ENCODE assay signal across 20 cellular contexts in genomic region chr16:28991687-28992086, GRCh38. TPM values are rescaled to one million over a fixed set of nuclear protein-coding genes. Genes with fewer than 3 reads are reported as not detected.
DNase-seq lines count a peak whose midpoint lies in the region; ATAC-seq, FAIRE-seq and TF ChIP-seq lines count a peak whose summit lies in the region.
"Had no signal": no experiment of that assay in that cellular context is flagged by ENCODE, and none has a peak within 500 bp of the region (broad histone marks: within the 10 kb centered on the region; RNA-seq: fewer than 3 reads in every experiment).

No MANE protein-coding gene starts in this region.

- no peak overlapping the region for H2BK120ac ChIP-seq in H1 (replicated peaks; ENCODE audit: low read depth, low read length)

- no peak overlapping the region for H4K8ac ChIP-seq in H1 (ENCODE audit: extremely low read depth, insufficient read depth, low read length)

- no peak overlapping the region for H3K56ac ChIP-seq in H1 (replicated peaks; ENCODE audit: insufficient read length, low read depth, low read length)

- H3K18ac ChIP-seq in H1 (ENCODE audit: extremely low read depth, low read length) = no peak overlapping the region

- H3K27me3 ChIP-seq in H1 (replicated peaks in 1 of 4; ENCODE audit: control insufficient read depth in 3 of 4, extremely low read depth in 1 of 4, insufficient read depth in 3 of 4, low read length in 3 of 4) (no peaks in the 10 kb centered on the region), pancreas (no peaks in the 10 kb centered on the region)
- H3K27me3 ChIP-seq: Peyer's patch had no signal

- TF ChIP-seq RAD21 in H1 (IDR thresholded peaks at IDR 0.05 in 1 of 2, conservative IDR thresholded peaks at IDR 0.05 in 1 of 2; ENCODE audit: low read depth in 2 of 2, low read length in 2 of 2) = no peak

- no peak overlapping the region for H3K23ac ChIP-seq in H1 (ENCODE audit: insufficient read length)

- peak overlapping the region; percentile 50 to 98 for H3K27ac Mint-ChIP-seq in activated naive CD4-positive, alpha-beta T cell treated with anti-CD3 and anti-CD28 coated beads, Interleukin-2, amount 50 U/mL, for 72 hours
- H3K27ac Mint-ChIP-seq: B cell had no signal

- intact Hi-C loops in pancreas (cut with DNase I) = no loop called here

- H3K23me2 ChIP-seq in H1 (ENCODE audit: low read depth, low read length) = no peaks in the 10 kb centered on the region

- CTCF ChIA-PET in H1 (lab: Charles Lee; ENCODE audit: partially characterized antibody) = interaction anchor here (0.6 to 3.3 kb wide), 4 partner anchors 8 to 265 kb away, joined by 3 to 9 read pairs (median 3); no protein-coding TSS in a partner anchor

- no peak for TF ChIP-seq POLR2A in H1 (IDR thresholded peaks at IDR 0.05; ENCODE audit: control extremely low read depth in 1 of 2, low read depth in 2 of 2, low read length in 2 of 2)

- TF ChIP-seq EP300 in H1 (IDR thresholded peaks at IDR 0.05; ENCODE audit: borderline replicate concordance in 1 of 2, low read depth in 2 of 2, low read length in 2 of 2) = no peak

- DNase-seq in activated naive CD4-positive, alpha-beta T cell treated with anti-CD3 and anti-CD28 coated beads, Interleukin-2, amount 50 U/mL, for 72 hours (ENCODE audit: low spot score in 2 of 2) = no peak
- DNase-seq in activated naive CD4-positive, alpha-beta T cell treated with anti-CD3 and anti-CD28 coated beads, Interleukin-2, amount 50 U/mL, for 16 hours = no peak
- DNase-seq in H1 (ENCODE audit: low read depth in 1 of 2, low spot score in 2 of 2) = no peak
- peak in 1 of 6 donors; percentile 22 for DNase-seq in pancreas
- DNase-seq in GM13976 (ENCODE audit: low spot score) = no peak
- no peak for DNase-seq in OCI-M1 (lab: John Stamatoyannopoulos, UW)
- DNase-seq: ACHN, NCI-H1417, NCI-H1930, NCI-H2171 treated with DMSO at 0.1 percent for 48 hours, NCI-H774, Peyer's patch, Right ventricle myocardium superior had no signal

- H3K9me3 ChIP-seq in KOPT-K1 (ENCODE audit: insufficient read depth, low read length, poor library complexity, severe bottlenecking) (no peaks in the 10 kb centered on the region), H1 (ENCODE audit: insufficient read depth in 2 of 2, low read depth in 1 of 2, low read length in 1 of 2) (no peaks in the 10 kb centered on the region), pancreas (no peaks in the 10 kb centered on the region)
- H3K9me3 ChIP-seq: Peyer's patch had no signal

- no peak overlapping the region for H3K4me2 ChIP-seq in H1 (ENCODE audit: insufficient read depth in 1 of 2, low read depth in 2 of 2, low read length in 2 of 2)

- TF ChIP-seq CTCF in H1 (IDR thresholded peaks at IDR 0.05; ENCODE audit: control extremely low read depth in 1 of 3, insufficient read depth in 1 of 3, low read depth in 1 of 3, low read length in 3 of 3) (no peak), pancreas (IDR thresholded peaks at IDR 0.05) (no peak), GM13976 (IDR thresholded peaks at IDR 0.05; ENCODE audit: borderline replicate concordance, control extremely low read depth, extremely low read depth, insufficient read depth, missing control alignments) (no peak)

- FAIRE-seq in H1 (lab: Jason Lieb, UNC) (no peak), pancreas (lab: Jason Lieb, UNC) (no peak)
- FAIRE-seq: GM18507 had no signal

- 88% methylated on average over 8 of the region's 8 CpGs; no CpG with 5 or more reads in 1 of the 2 experiments for WGBS in H1 (ENCODE audit: extremely low coverage in 1 of 2, insufficient coverage in 1 of 2, insufficient read length in 1 of 2, insufficient replicate concordance in 2 of 2, low coverage in 1 of 2, low lambda C conversion rate in 2 of 2, missing lambda C conversion rate in 1 of 2), 2 experiments
- 30 to 38% methylated on average over 8 of the region's 8 CpGs for WGBS in pancreas, 2 donors

- H2BK12ac ChIP-seq in H1 (ENCODE audit: low read depth, low read length) = peak overlapping the region; percentile 50; the same call in 1 of the 2 replicates

- H3K36me3 ChIP-seq in KOPT-K1 (ENCODE audit: insufficient read depth, low read length) (peaks cover 53% of the 10 kb centered on the region), H1 (ENCODE audit: control insufficient read depth in 2 of 4, insufficient read depth in 4 of 4, low read length in 3 of 4) (no peaks in the 10 kb centered on the region; a peak in 1 of 8 replicates), pancreas (peaks cover 0 to 6% (median 0%) of the 10 kb centered on the region in 3 donors)

- H2AK5ac ChIP-seq in H1 (ENCODE audit: low read depth, low read length) = no peak overlapping the region

- no peak for ATAC-seq in activated naive CD4-positive, alpha-beta T cell treated with anti-CD3 and anti-CD28 coated beads, Interleukin-2, amount 50 U/mL, for 72 hours
- ATAC-seq in pancreas (peak in 3 of 4 donors; percentile 24 to 78 (median 56)), HG03432 (IDR thresholded peaks at IDR 0.05; ENCODE audit: unreplicated experiment) (no peak)
- ATAC-seq: SK-N-SH treated with all-trans-retinoic acid at 6 μM for 48 hours had no signal

- no peaks in the 10 kb centered on the region for H3K4me1 ChIP-seq in H1 (replicated peaks in 1 of 4; ENCODE audit: control insufficient read depth in 3 of 4, insufficient read depth in 4 of 4, low read length in 3 of 4)
- no peaks in the 10 kb centered on the region for H3K4me1 ChIP-seq in pancreas
- H3K4me1 ChIP-seq: Peyer's patch had no signal

- in situ Hi-C loops in GM13976 (cut with MboI; ENCODE audit: low sequenced_read_pairs, unreplicated experiment) = no loop called here

- no peak overlapping the region for H2BK15ac ChIP-seq in H1 (ENCODE audit: low read length)

- H3K14ac ChIP-seq in H1 (ENCODE audit: insufficient read length) = no peak overlapping the region

- H3K27ac ChIP-seq in KOPT-K1 (ENCODE audit: low read depth, low read length, poor library complexity, severe bottlenecking) (peak overlapping the region; percentile 11), H1 (ENCODE audit: low read depth, low read length) (no peak overlapping the region), pancreas (no peak overlapping the region)
- H3K27ac ChIP-seq: Peyer's patch had no signal

- POLR2A ChIA-PET in H1 (lab: Charles Lee; ENCODE audit: partially characterized antibody) = interaction anchor here (0.6 to 1.3 kb wide), 4 partner anchors 10 to 98 kb away, joined by 3 to 4 read pairs (median 4); no protein-coding TSS in a partner anchor

- H2BK20ac ChIP-seq in H1 (ENCODE audit: low read length) = no peak overlapping the region

- no peaks in the 10 kb centered on the region for H3K79me1 ChIP-seq in H1 (ENCODE audit: low read depth, low read length)

- no peak overlapping the region for H3K9ac ChIP-seq in H1 (replicated peaks in 1 of 4; ENCODE audit: extremely low read depth in 1 of 4, low read depth in 3 of 4, low read length in 3 of 4)

- H3K4me3 ChIP-seq in H1 (ENCODE audit: extremely low read depth in 1 of 4, insufficient read depth in 2 of 4, low read depth in 3 of 4, low read length in 4 of 4) (no peak overlapping the region), pancreas (no peak overlapping the region)
- H3K4me3 ChIP-seq: Peyer's patch had no signal

- H2AFZ ChIP-seq in H1 (ENCODE audit: low read length) = no peak overlapping the region

- peaks cover 6 to 8% of the 10 kb centered on the region in 2 donors for H3K9me3 Mint-ChIP-seq in activated naive CD4-positive, alpha-beta T cell treated with anti-CD3 and anti-CD28 coated beads, Interleukin-2, amount 50 U/mL, for 72 hours

- peaks cover 39% of the 10 kb centered on the region in 2 donors for H3K36me3 Mint-ChIP-seq in activated naive CD4-positive, alpha-beta T cell treated with anti-CD3 and anti-CD28 coated beads, Interleukin-2, amount 50 U/mL, for 72 hours

- no peak overlapping the region for H4K91ac ChIP-seq in H1 (replicated peaks; ENCODE audit: insufficient read length, low read length)

- H2BK5ac ChIP-seq in H1 (ENCODE audit: low read depth, low read length) = no peak overlapping the region

- no peak overlapping the region for H4K5ac ChIP-seq in H1 (ENCODE audit: insufficient read length, low read depth, low read length)

- no peak overlapping the region for H3K4ac ChIP-seq in H1 (replicated peaks; ENCODE audit: insufficient read length, low read depth, low read length)

- peaks cover 0 to 2% of the 10 kb centered on the region in 2 experiments for H4K20me1 ChIP-seq in H1 (replicated peaks in 1 of 2; ENCODE audit: control insufficient read depth in 1 of 2, insufficient read depth in 2 of 2, low read length in 2 of 2)

- no peaks in the 10 kb centered on the region for H3K79me2 ChIP-seq in H1 (ENCODE audit: control insufficient read depth in 1 of 2, insufficient read depth in 2 of 2, low read length in 2 of 2)

RNA-seq across cellular contexts. Expression of gene LAT, which starts 6.8 kb away (rescaled TPM):
- 100 to 1,000 TPM; 171 to 440 TPM for total RNA-seq in activated naive CD4-positive, alpha-beta T cell treated with anti-CD3 and anti-CD28 coated beads, Interleukin-2, amount 50 U/mL, for 72 hours
- 2.7 and 3.0 TPM in 2 replicates for total RNA-seq in H1 (2021; fragmentation: NEBNext Ultra II Directional; extraction: Animal tissue kit (Norgen Biotek cat#: 25700))
- 3.4 and 6.9 TPM in 2 replicates for polyA plus RNA-seq in H1 (2011; rRNA removed)
- 3.8 TPM for polyA plus RNA-seq in H1 (2011; cell fraction: cytosol; rRNA removed)
- polyA plus RNA-seq in H1 (2011; cell fraction: nucleus; rRNA removed) = 37.5 TPM
- 5.0 to 7.0 TPM (median 5.7 TPM) in 4 replicates for polyA plus RNA-seq in H1 (2012, experiment 1 of 2)
- 4.2 TPM for polyA plus RNA-seq in H1 (2012, experiment 2 of 2)
- polyA plus RNA-seq in H1 (2013, experiment 1 of 2) = 3.2 TPM
- 2.6 TPM for polyA plus RNA-seq in H1 (2013, experiment 2 of 2)
- polyA minus RNA-seq in H1 (2011; rRNA and poly(A)+ RNA removed) = 0.85 and 1.7 TPM in 2 replicates
- not detected for polyA minus RNA-seq in H1 (2011; cell fraction: cytosol; rRNA and poly(A)+ RNA removed)
- 2.9 TPM for polyA minus RNA-seq in H1 (2011; cell fraction: nucleus; rRNA and poly(A)+ RNA removed)
- 1 to 10 TPM; 1.9 to 3.4 (median 2.2) TPM for total RNA-seq in pancreas
- 10 to 100 TPM; 25.3 to 26.0 TPM for polyA plus RNA-seq in pancreas

RNA-seq across cellular contexts. Expression of gene SPNS1, which starts 17.1 kb away (rescaled TPM):
- total RNA-seq in activated naive CD4-positive, alpha-beta T cell treated with anti-CD3 and anti-CD28 coated beads, Interleukin-2, amount 50 U/mL, for 72 hours = 10 to 100 TPM; 16.3 to 19.9 TPM
- total RNA-seq in H1 (2021; fragmentation: NEBNext Ultra II Directional; extraction: Animal tissue kit (Norgen Biotek cat#: 25700)) = 48.8 and 49.7 TPM in 2 replicates
- polyA plus RNA-seq in H1 (2011; rRNA removed) (66.9 and 124 TPM in 2 replicates), pancreas (10 to 100 TPM; 51.2 to 57.6 TPM)
- 46.9 TPM for polyA plus RNA-seq in H1 (2011; cell fraction: cytosol; rRNA removed)
- polyA plus RNA-seq in H1 (2011; cell fraction: nucleus; rRNA removed) = 99.1 TPM
- polyA plus RNA-seq in H1 (2012, experiment 1 of 2) = 39.9 to 59.4 TPM (median 47.8 TPM) in 4 replicates
- 68.0 TPM for polyA plus RNA-seq in H1 (2012, experiment 2 of 2)
- 48.1 TPM for polyA plus RNA-seq in H1 (2013, experiment 1 of 2)
- polyA plus RNA-seq in H1 (2013, experiment 2 of 2) = 54.5 TPM
- polyA minus RNA-seq in H1 (2011; rRNA and poly(A)+ RNA removed) = 38.1 and 58.7 TPM in 2 replicates
- polyA minus RNA-seq in H1 (2011; cell fraction: cytosol; rRNA and poly(A)+ RNA removed) = 38.8 TPM
- polyA minus RNA-seq in H1 (2011; cell fraction: nucleus; rRNA and poly(A)+ RNA removed) = 22.0 TPM
- 10 to 100 TPM; 12.6 to 20.4 (median 14.4) TPM for total RNA-seq in pancreas

RNA-seq across cellular contexts. Expression of gene NFATC2IP, which starts 41.0 kb away (rescaled TPM):
- total RNA-seq in activated naive CD4-positive, alpha-beta T cell treated with anti-CD3 and anti-CD28 coated beads, Interleukin-2, amount 50 U/mL, for 72 hours = 10 to 100 TPM; 94.5 to 96.8 TPM
- 54.4 and 56.0 TPM in 2 replicates for total RNA-seq in H1 (2021; fragmentation: NEBNext Ultra II Directional; extraction: Animal tissue kit (Norgen Biotek cat#: 25700))
- polyA plus RNA-seq in H1 (2011; rRNA removed) (71.5 and 73.3 TPM in 2 replicates), pancreas (10 to 100 TPM; 20.6 to 22.0 TPM)
- 86.2 TPM for polyA plus RNA-seq in H1 (2011; cell fraction: cytosol; rRNA removed)
- 140 TPM for polyA plus RNA-seq in H1 (2011; cell fraction: nucleus; rRNA removed)
- polyA plus RNA-seq in H1 (2012, experiment 1 of 2) = 75.2 to 84.1 TPM (median 78.7 TPM) in 4 replicates
- polyA plus RNA-seq in H1 (2012, experiment 2 of 2) = 41.1 TPM
- polyA plus RNA-seq in H1 (2013, experiment 1 of 2) = 45.8 TPM
- polyA plus RNA-seq in H1 (2013, experiment 2 of 2) = 38.1 TPM
- polyA minus RNA-seq in H1 (2011; rRNA and poly(A)+ RNA removed) = 67.6 and 74.7 TPM in 2 replicates
- polyA minus RNA-seq in H1 (2011; cell fraction: cytosol; rRNA and poly(A)+ RNA removed) = 27.4 TPM
- 67.3 TPM for polyA minus RNA-seq in H1 (2011; cell fraction: nucleus; rRNA and poly(A)+ RNA removed)
- 10 to 100 TPM in 4 of 6 donors, 1 to 10 TPM in 2; 9.2 to 19.3 (median 11.8) TPM for total RNA-seq in pancreas

RNA-seq across cellular contexts. Expression of gene CD19, which starts 59.9 kb away (rescaled TPM):
- 1 to 10 TPM in 1 of 2 donors, under 1 TPM in 1; 0.32 to 1.2 TPM for total RNA-seq in activated naive CD4-positive, alpha-beta T cell treated with anti-CD3 and anti-CD28 coated beads, Interleukin-2, amount 50 U/mL, for 72 hours
- 0.21 and 0.65 TPM in 2 replicates for total RNA-seq in H1 (2021; fragmentation: NEBNext Ultra II Directional; extraction: Animal tissue kit (Norgen Biotek cat#: 25700))
- polyA plus RNA-seq in H1 (2011; rRNA removed) (0.57 and 2.3 TPM in 2 replicates), pancreas (under 1 TPM in 1 of 2 donors, not detected in 1; 0.08 TPM)
- polyA plus RNA-seq in H1 (2011; cell fraction: cytosol; rRNA removed) = 1.8 TPM
- polyA plus RNA-seq in H1 (2011; cell fraction: nucleus; rRNA removed) = 1.0 TPM
- polyA plus RNA-seq in H1 (2012, experiment 1 of 2) = 0.53 to 0.73 TPM (median 0.65 TPM) in 4 replicates
- polyA plus RNA-seq in H1 (2012, experiment 2 of 2) = 0.16 TPM
- polyA plus RNA-seq in H1 (2013, experiment 1 of 2) = 1.1 TPM
- 1.6 TPM for polyA plus RNA-seq in H1 (2013, experiment 2 of 2)
- polyA minus RNA-seq in H1 (2011; rRNA and poly(A)+ RNA removed) = 0.28 TPM in 1 of 2 replicates, not detected in the other
- polyA minus RNA-seq in H1 (2011; cell fraction: cytosol; rRNA and poly(A)+ RNA removed) = not detected
- 1.1 TPM for polyA minus RNA-seq in H1 (2011; cell fraction: nucleus; rRNA and poly(A)+ RNA removed)
- total RNA-seq in pancreas = under 1 TPM in 3 of 6 donors, not detected in 3; 0.09 to 0.15 (median 0.09) TPM
- total RNA-seq: LHCN-M2, NCI-H460, Right ventricle myocardium superior had no signal

Comparison
In these comparisons a context has a peak if more than half of its experiments do, and no peak if none do; other contexts are left out.
1. ATAC-seq: peak in pancreas (3 of 4); none in activated naive CD4-positive, alpha-beta T cell treated with anti-CD3 and anti-CD28 coated beads, Interleukin-2, amount 50 U/mL, for 72 hours (0 of 2) and HG03432 (single experiment).
2. RNA of gene LAT, which starts 6.8 kb away (total RNA-seq): 171 to 440 TPM in activated naive CD4-positive, alpha-beta T cell treated with anti-CD3 and anti-CD28 coated beads, Interleukin-2, amount 50 U/mL, for 72 hours; 2.7 to 3.0 TPM in H1 and 1.9 to 3.4 TPM in pancreas; every median in the first group is over 10 times any median in the second.